14 cellular contexts compared by ENCODE assay signal in the genomic region with DNA sequence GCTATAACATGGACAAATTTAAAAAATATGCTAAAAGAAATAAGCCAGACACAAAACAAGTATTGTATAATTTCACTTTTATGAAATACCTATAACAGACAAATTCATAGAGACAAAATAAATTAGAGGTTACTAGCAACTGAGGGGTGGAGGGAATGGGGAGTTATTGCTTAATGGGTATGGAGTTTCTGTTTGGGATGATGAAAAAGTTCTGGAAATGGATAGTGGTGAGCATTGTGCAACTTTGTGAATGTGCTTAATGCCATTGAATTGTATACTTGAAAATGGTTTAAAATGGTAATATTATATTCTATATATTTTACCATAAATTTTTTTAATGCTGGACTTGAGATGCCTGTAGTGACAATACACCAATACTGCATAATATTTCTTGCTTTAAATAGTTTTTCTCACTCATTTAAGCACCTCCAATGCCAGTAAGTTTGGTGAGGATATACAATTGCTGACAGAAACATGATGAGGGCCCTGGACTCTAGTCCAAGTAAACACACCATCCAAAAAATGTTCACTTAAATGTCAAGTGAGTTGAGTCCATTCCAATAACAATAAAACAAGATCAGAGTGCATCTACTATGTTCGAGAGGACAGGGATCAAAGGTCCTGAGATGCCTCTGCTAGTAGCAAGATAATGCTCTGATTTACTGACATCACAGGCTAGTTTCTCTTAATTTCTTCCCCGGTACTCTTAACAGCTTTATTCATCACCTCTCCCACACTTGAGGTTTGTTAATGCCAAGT.
DNase-seq lines count a peak whose midpoint lies in the region; ATAC-seq and TF ChIP-seq lines count a peak whose summit lies in the region.
"Had no signal": no experiment of that assay in that cellular context is flagged by ENCODE, and none has a peak within 500 bp of the region (broad histone marks: within the 10 kb centered on the region; RNA-seq: fewer than 3 reads in every experiment).

No MANE protein-coding gene starts in this region.

- TF ChIP-seq CTCF in epithelial cell of esophagus (IDR thresholded peaks at IDR 0.05; ENCODE audit: insufficient read depth, low read depth, low read length, missing control alignments) (no peak), left lung (IDR thresholded peaks at IDR 0.05) (no peak), thyroid gland (IDR thresholded peaks at IDR 0.05) (no peak), foreskin keratinocyte (conservative IDR thresholded peaks at IDR 0.05) (no peak)

- H3K4me3 Mint-ChIP-seq in activated naive CD8-positive, alpha-beta T cell treated with anti-CD3 and anti-CD28 coated beads for 36 hours, result no peak overlapping the region
- H3K4me3 Mint-ChIP-seq: CD14-positive monocyte had no signal

- 9 to 23% methylated on average over 2 of the region's 2 CpGs for whole genome bisulfite sequencing in thyroid gland, 2 donors

- peak; percentile 19 for DNase-seq in LHCN-M2 (ENCODE audit: low read depth)
- peak; percentile 7 for DNase-seq in epithelial cell of esophagus (ENCODE audit: low read depth)
- DNase-seq in left lung, result no peak
- DNase-seq in thyroid gland, result no peak
- no peak for DNase-seq in activated naive CD8-positive, alpha-beta T cell treated with anti-CD3 and anti-CD28 coated beads for 36 hours
- no peak for DNase-seq in RPMI8226
- DNase-seq in foreskin keratinocyte, result no peak
- DNase-seq: activated gamma-delta T cell treated with Interleukin-2 at 50 U/mL for 16 hours, caudate nucleus, NCI-H2227 treated with DMSO at 0.1 percent for 48 hours had no signal

- peaks cover 5 to 32% of the 10 kb centered on the region in 2 donors for H3K4me1 ChIP-seq in left lung
- H3K4me1 ChIP-seq in thyroid gland, result peaks cover 77 to 92% of the 10 kb centered on the region in 2 donors
- H3K4me1 ChIP-seq in foreskin keratinocyte, result peaks cover 9% of the 10 kb centered on the region

- H3K9me3 Mint-ChIP-seq in activated naive CD8-positive, alpha-beta T cell treated with anti-CD3 and anti-CD28 coated beads for 36 hours, result no peaks in the 10 kb centered on the region
- H3K9me3 Mint-ChIP-seq: CD14-positive monocyte had no signal

- H3K27ac ChIP-seq in left lung (no peak overlapping the region), thyroid gland (peak overlapping the region; percentile 79 to 92 (median 88)), foreskin keratinocyte (no peak overlapping the region)
- H3K27ac ChIP-seq: VCaP had no signal

- no peaks in the 10 kb centered on the region for H3K36me3 Mint-ChIP-seq in activated naive CD8-positive, alpha-beta T cell treated with anti-CD3 and anti-CD28 coated beads for 36 hours

- H3K9me3 ChIP-seq in left lung (no peaks in the 10 kb centered on the region), thyroid gland (no peaks in the 10 kb centered on the region)

- intact Hi-C loops in left lung (cut with DNase I), result no loop called here
- intact Hi-C loops in thyroid gland (cut with DNase I), result no loop called here

- no peak for TF ChIP-seq POLR2A in thyroid gland (IDR thresholded peaks at IDR 0.05)
- no peak for TF ChIP-seq POLR2A in GM18505 (IDR thresholded peaks at IDR 0.05; ENCODE audit: borderline replicate concordance, extremely low read depth, insufficient read depth, insufficient read length)

- H3K36me3 ChIP-seq in left lung (peaks cover 0 to 2% of the 10 kb centered on the region in 2 donors), thyroid gland (no peaks in the 10 kb centered on the region)

- H3K4me1 Mint-ChIP-seq in activated naive CD8-positive, alpha-beta T cell treated with anti-CD3 and anti-CD28 coated beads for 36 hours, result peaks cover 12% of the 10 kb centered on the region

- H3K27ac Mint-ChIP-seq in activated naive CD8-positive, alpha-beta T cell treated with anti-CD3 and anti-CD28 coated beads for 36 hours, result no peak overlapping the region

- ATAC-seq in left lung (peak; percentile 28), GM18505 (IDR thresholded peaks at IDR 0.05; ENCODE audit: unreplicated experiment) (no peak), foreskin keratinocyte (no peak)
- ATAC-seq: GM12878 had no signal

- H3K4me3 ChIP-seq in epithelial cell of esophagus (ENCODE audit: low read length) (no peak overlapping the region), left lung (no peak overlapping the region), thyroid gland (replicated peaks in 1 of 3) (no peak overlapping the region)
- H3K4me3 ChIP-seq: GM12878 had no signal

- H3K27me3 Mint-ChIP-seq in activated naive CD8-positive, alpha-beta T cell treated with anti-CD3 and anti-CD28 coated beads for 36 hours, result no peaks in the 10 kb centered on the region

- no peaks in the 10 kb centered on the region for H3K27me3 ChIP-seq in left lung
- no peaks in the 10 kb centered on the region for H3K27me3 ChIP-seq in thyroid gland
- peaks cover 3% of the 10 kb centered on the region for H3K27me3 ChIP-seq in foreskin keratinocyte

Comparison
In these comparisons a context has a peak if more than half of its experiments do, and no peak if none do; other contexts are left out.
1. DNase-seq: peak in LHCN-M2 (single experiment) and epithelial cell of esophagus (single experiment); none in left lung (0 of 2), thyroid gland (0 of 2), activated naive CD8-positive, alpha-beta T cell treated with anti-CD3 and anti-CD28 coated beads for 36 hours (single experiment), RPMI8226 (single experiment) and foreskin keratinocyte (0 of 2).
2. H3K27ac ChIP-seq: peak in thyroid gland (3 of 3); none in left lung (0 of 2) and foreskin keratinocyte (single experiment).